ENCODE assay signal across 13 cellular contexts in genomic region chr13:66329988-66330429, GRCh38.
DNase-seq lines count a peak whose midpoint lies in the region; ATAC-seq and TF ChIP-seq lines count a peak whose summit lies in the region.
"Had no signal": no experiment of that assay in that cellular context is flagged by ENCODE, and none has a peak within 500 bp of the region (broad histone marks: within the 10 kb centered on the region; RNA-seq: fewer than 3 reads in every experiment).

No MANE protein-coding gene starts in this region.

- H3K4me1 ChIP-seq in stomach: peaks cover 0 to 13% (median 0%) of the 10 kb centered on the region in 4 donors
- H3K4me1 ChIP-seq: gastroesophageal sphincter had no signal

- H3K9me3 ChIP-seq in SK-N-MC (ENCODE audit: low read depth, low read length) (no peaks in the 10 kb centered on the region), stomach (no peaks in the 10 kb centered on the region)
- H3K9me3 ChIP-seq: gastroesophageal sphincter had no signal

- H3K27ac ChIP-seq in SK-N-MC: peak overlapping the region; percentile 2; the same call in 1 of the 2 replicates
- H3K27ac ChIP-seq in stomach: no peak overlapping the region
- H3K27ac ChIP-seq: gastroesophageal sphincter had no signal

- H3K9ac ChIP-seq in SK-N-MC (ENCODE audit: insufficient read length): no peak overlapping the region

- no peak overlapping the region for H3K4me3 ChIP-seq in SK-N-MC
- no peak overlapping the region for H3K4me3 ChIP-seq in stomach
- H3K4me3 ChIP-seq: gastroesophageal sphincter, K562 had no signal

- 50 to 87% (median 76%) methylated on average over 1 of the region's 1 CpG for WGBS in stomach, 5 donors

- DNase-seq in LHCN-M2 (ENCODE audit: low read depth): peak; percentile 78
- DNase-seq in SK-N-MC (ENCODE audit: low read depth, low spot score): no peak
- peak; percentile 28 for DNase-seq in iris pigment epithelial cell (ENCODE audit: low read depth)
- no peak for DNase-seq in iPS-NIHi11 (ENCODE audit: low spot score)
- no peak for DNase-seq in stomach
- DNase-seq: activated CD4-positive, alpha-beta T cell treated with anti-CD3 and anti-CD28 coated beads, Interleukin-2, amount 50 U/mL, for 48 hours; NCI-H510A treated with DMSO at 0.1 percent for 48 hours; T-cell had no signal

- H3K36me3 ChIP-seq in SK-N-MC (ENCODE audit: insufficient read depth, low read length) (no peaks in the 10 kb centered on the region), stomach (no peaks in the 10 kb centered on the region)
- H3K36me3 ChIP-seq: gastroesophageal sphincter had no signal

- no peak for TF ChIP-seq POLR2A in stomach (IDR thresholded peaks at IDR 0.05)

- no peak for TF ChIP-seq CTCF in stomach (IDR thresholded peaks at IDR 0.05)

- no peaks in the 10 kb centered on the region for H3K27me3 ChIP-seq in stomach
- H3K27me3 ChIP-seq: gastroesophageal sphincter had no signal

- TF ChIP-seq EP300 in stomach (IDR thresholded peaks at IDR 0.05): no peak

- ATAC-seq in GM18511 (IDR thresholded peaks at IDR 0.05; ENCODE audit: unreplicated experiment) (peak; percentile 65), GM18517 (IDR thresholded peaks at IDR 0.05; ENCODE audit: unreplicated experiment) (no peak), HG03439 (IDR thresholded peaks at IDR 0.05; ENCODE audit: unreplicated experiment) (no peak)
- ATAC-seq: gastroesophageal sphincter, K562, T-cell had no signal

- intact Hi-C loops in stomach (cut with DNase I; ENCODE audit: low total_unique reads): no loop called here

Comparison
In these comparisons a context has a peak if more than half of its experiments do, and no peak if none do; other contexts are left out.
1. DNase-seq: peak in LHCN-M2 (single experiment) and iris pigment epithelial cell (single experiment); none in SK-N-MC (single experiment), iPS-NIHi11 (single experiment) and stomach (single experiment).